Comparison of ENCODE assay signal across 28 cellular contexts in genomic region chr10:26303366-26303765, GRCh38.
"Had no signal": no experiment of that assay in that cellular context is flagged by ENCODE, and none has a peak within 500 bp of the region (broad histone marks: within the 10 kb centered on the region; RNA-seq: fewer than 3 reads in every experiment).

No MANE protein-coding gene starts in this region.

- H3K9me3 ChIP-seq: colonic mucosa, esophagus squamous epithelium, gastrocnemius medialis, heart right ventricle, left lung, lower lobe of right lung, mucosa of descending colon had no signal

- H3K36me3 Mint-ChIP-seq: mesothelial cell of epicardium, naive B cell had no signal

- H3K9me3 Mint-ChIP-seq: dendritic cell treated with granulocyte-macrophage colony-stimulating factor and Interleukin-4, amounts not matched to agents 40 ng/mL and 50 ng/mL, for 4 days; effector memory CD8-positive, alpha-beta T cell; endodermal cell; mesothelial cell of epicardium; naive B cell had no signal

- H3K27ac Mint-ChIP-seq: dendritic cell treated with granulocyte-macrophage colony-stimulating factor and Interleukin-4, amounts not matched to agents 40 ng/mL and 50 ng/mL, for 4 days; effector memory CD8-positive, alpha-beta T cell; endodermal cell; mesothelial cell of epicardium; naive B cell had no signal

- H3K4me3 ChIP-seq: colonic mucosa, esophagus squamous epithelium, gastrocnemius medialis, heart right ventricle, left lung, lower lobe of right lung, mucosa of descending colon had no signal

- FAIRE-seq: endometrium, islet of Langerhans, keratinocyte had no signal

- DNase-seq: colonic mucosa; cortex of kidney; effector CD8-positive, alpha-beta T cell; effector memory CD8-positive, alpha-beta T cell; endodermal cell; erythroblast; esophagus squamous epithelium; foreskin fibroblast; foreskin melanocyte; gastrocnemius medialis; glutamatergic neuron; head of caudate nucleus; heart right ventricle; hippocampal formation; left cardiac atrium; left lung; left ventricle myocardium superior; lower lobe of right lung; mesenchymal stem cell; mucosa of descending colon; naive B cell had no signal

- H3K27ac ChIP-seq: colonic mucosa, epithelial cell of prostate, esophagus squamous epithelium, gastrocnemius medialis, heart right ventricle, left lung, lower lobe of right lung had no signal

- H3K4me1 ChIP-seq: colonic mucosa, esophagus squamous epithelium, gastrocnemius medialis, heart right ventricle, left lung, lower lobe of right lung had no signal

- H3K4me1 Mint-ChIP-seq: naive B cell had no signal

- H3K27me3 ChIP-seq: colonic mucosa, esophagus squamous epithelium, gastrocnemius medialis, left lung had no signal

- H3K36me3 ChIP-seq: colonic mucosa, esophagus squamous epithelium, gastrocnemius medialis, heart right ventricle, left lung, lower lobe of right lung had no signal

- H3K4me3 Mint-ChIP-seq: dendritic cell treated with granulocyte-macrophage colony-stimulating factor and Interleukin-4, amounts not matched to agents 40 ng/mL and 50 ng/mL, for 4 days; effector memory CD8-positive, alpha-beta T cell; endodermal cell; mesothelial cell of epicardium; naive B cell had no signal

- ATAC-seq: effector memory CD8-positive, alpha-beta T cell; esophagus mucosa; gastrocnemius medialis; heart right ventricle; left cardiac atrium; left lung; left ventricle myocardium superior; lower lobe of right lung; mucosa of descending colon had no signal
